In the genomic region with DNA sequence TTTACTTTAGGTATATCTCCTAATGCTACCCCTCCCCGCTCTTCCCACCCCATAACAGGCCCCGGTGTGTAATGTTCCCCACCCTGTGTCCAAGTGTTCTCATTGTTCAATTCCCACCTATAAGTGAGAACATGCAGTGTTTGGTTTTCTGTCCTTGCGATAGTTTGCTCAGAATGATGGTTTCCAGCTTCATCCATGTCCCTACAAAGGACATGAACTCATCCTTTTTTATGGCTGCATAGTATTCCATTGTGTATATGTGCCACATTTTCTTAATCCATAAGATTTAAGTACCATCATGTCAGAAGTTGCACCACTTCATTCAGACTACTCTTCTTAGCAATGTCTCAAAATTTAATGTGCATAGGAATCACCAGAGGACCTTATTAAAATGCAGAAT, we compare ENCODE assay signal across 1 cellular context. TPM values are rescaled to one million over a fixed set of nuclear protein-coding genes. Genes with fewer than 3 reads are reported as not detected.
"Had no signal": no experiment of that assay in that cellular context is flagged by ENCODE, and none has a peak within 500 bp of the region (broad histone marks: within the 10 kb centered on the region; RNA-seq: fewer than 3 reads in every experiment).

No MANE protein-coding gene starts in this region.

RNA-seq across cellular contexts. Expression of a gene that starts 5.5 kb away (rescaled TPM):
- total RNA-seq: HepG2 had no signal
